15 cellular contexts compared by ENCODE assay signal in the genomic region with DNA sequence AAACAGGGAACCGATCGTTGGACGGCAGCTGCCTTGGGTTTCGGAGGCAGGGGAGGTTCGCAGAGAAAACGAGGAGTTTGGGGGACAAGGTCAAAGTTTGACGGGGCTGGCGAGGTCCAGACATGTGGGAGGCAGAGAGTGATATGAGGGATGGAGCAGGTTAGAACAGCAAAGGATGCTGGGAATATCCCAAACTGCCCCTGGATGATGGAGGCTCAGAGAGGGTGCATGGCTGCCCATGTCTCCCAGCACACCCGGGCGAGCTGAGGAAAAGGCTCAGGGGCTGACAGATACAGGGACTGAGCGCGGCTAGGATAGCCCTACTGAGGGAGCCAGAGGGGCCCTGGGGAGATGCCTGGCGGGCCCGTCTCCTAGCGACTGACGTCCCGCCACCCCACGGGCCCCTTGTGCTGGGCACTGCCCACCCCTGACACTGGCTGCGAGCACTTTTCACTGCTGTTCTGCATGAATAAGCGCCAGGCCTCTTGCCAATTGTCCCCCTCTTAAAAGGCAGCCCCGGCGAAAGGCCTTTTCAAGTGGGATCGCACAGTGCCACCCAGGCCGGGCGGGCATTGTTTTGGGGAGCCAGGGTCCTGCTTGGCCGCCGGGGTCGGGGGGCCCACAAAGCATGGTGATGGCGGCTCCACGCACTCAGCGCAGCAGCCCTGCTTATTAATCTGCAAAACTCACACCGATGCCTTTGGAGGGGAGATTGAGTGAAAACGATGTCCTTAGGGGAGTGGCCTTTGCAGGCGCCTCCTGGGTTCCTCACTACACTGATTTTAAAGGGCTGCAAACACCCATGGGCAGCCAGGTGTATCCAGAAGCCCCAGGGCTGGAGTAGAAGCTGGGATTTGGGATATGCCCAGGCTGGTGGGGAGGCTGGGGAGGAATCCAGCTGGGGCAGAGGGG.
"Had no signal": no experiment of that assay in that cellular context is flagged by ENCODE, and none has a peak within 500 bp of the region (broad histone marks: within the 10 kb centered on the region; RNA-seq: fewer than 3 reads in every experiment).

No MANE protein-coding gene starts in this region.

- H3K27ac ChIP-seq: lower lobe of right lung, ovary, suprapubic skin had no signal

- ATAC-seq: activated CD8-positive, alpha-beta T cell treated with anti-CD3 and anti-CD28 coated beads for 36 hours; activated T-cell treated with anti-CD3 and anti-CD28 coated beads, Interleukin-2, amount 50 U/mL, for 72 hours; lower lobe of right lung; stimulated activated naive CD8-positive, alpha-beta T cell treated with anti-CD3 and anti-CD28 coated beads, Interleukin-15, Interleukin-2, amounts not matched to agents 100 U/mL and 50 U/mL, for 24 hours had no signal

- DNase-seq: activated CD4-positive, alpha-beta T cell treated with anti-CD3 and anti-CD28 coated beads for 48 hours; activated CD8-positive, alpha-beta T cell treated with anti-CD3 and anti-CD28 coated beads for 36 hours; activated naive CD4-positive, alpha-beta T cell; activated T-cell treated with anti-CD3 and anti-CD28 coated beads, Interleukin-2, amount 50 U/mL, for 72 hours; lower lobe of right lung; small intestine; stimulated activated CD4-positive, alpha-beta T cell treated with anti-CD3 and anti-CD28 coated beads, Interleukin-4, amount 100 ng/mL, for 4 hours; stimulated activated CD8-positive, alpha-beta memory T cell treated with anti-CD3 and anti-CD28 coated beads, Interleukin-4, amount 100 ng/mL, for 48 hours; stimulated activated naive CD8-positive, alpha-beta T cell treated with anti-CD3 and anti-CD28 coated beads, Interleukin-15, Interleukin-2, amounts not matched to agents 100 U/mL and 50 U/mL, for 24 hours; T-helper 2 cell had no signal

- H3K36me3 ChIP-seq: lower lobe of right lung, ovary, suprapubic skin had no signal

- H3K4me3 ChIP-seq: lower lobe of right lung, ovary, suprapubic skin had no signal

- H3K4me1 ChIP-seq: lower lobe of right lung, suprapubic skin had no signal

- H3K9me3 ChIP-seq: ovary had no signal

- H3K4me3 Mint-ChIP-seq: activated B cell treated with CpG ODN at 0.5 μM for 24 hours; activated CD8-positive, alpha-beta T cell treated with anti-CD3 and anti-CD28 coated beads for 36 hours; activated T-cell treated with anti-CD3 and anti-CD28 coated beads, Interleukin-2, amount 50 U/mL, for 72 hours; mesothelial cell of epicardium; type B pancreatic cell had no signal

- H3K4me1 Mint-ChIP-seq: activated B cell treated with CpG ODN at 0.5 μM for 24 hours, mesothelial cell of epicardium had no signal

- H3K27ac Mint-ChIP-seq: activated B cell treated with CpG ODN at 0.5 μM for 24 hours; activated CD8-positive, alpha-beta T cell treated with anti-CD3 and anti-CD28 coated beads for 36 hours; activated T-cell treated with anti-CD3 and anti-CD28 coated beads, Interleukin-2, amount 50 U/mL, for 72 hours; mesothelial cell of epicardium; type B pancreatic cell had no signal

- H3K27me3 ChIP-seq: ovary, suprapubic skin had no signal

- H3K27me3 Mint-ChIP-seq: activated CD8-positive, alpha-beta T cell treated with anti-CD3 and anti-CD28 coated beads for 36 hours; type B pancreatic cell had no signal
